Comparison of ENCODE assay signal across 1 cellular context in genomic region chr3:36933540-36934296, GRCh38.
A peak's percentile ranks its signal among the peaks of the same experiment; 100 is the strongest.
TF ChIP-seq lines count a peak whose summit lies in the region.

No MANE protein-coding gene starts in this region.

TF ChIP-seq in H1, 55 proteins besides CTCF, POLR2A, EP300 and RAD21:
- TF ChIP-seq CHD7 (IDR thresholded peaks at IDR 0.05; ENCODE audit: insufficient replicate concordance, low read length) (no peak), TAF1 (IDR thresholded peaks at IDR 0.05; ENCODE audit: low read depth, low read length) (0 out of 2 replicates have a peak, but pooled peaks have one; percentile 10)
